ENCODE assay signal across 1 cellular context in genomic region chr11:61161190-61162091, GRCh38.
TF ChIP-seq lines count a peak whose summit lies in the region.

VPS37C (minus strand) TSS chr11:61161426; CDS start chr11:61138829, 22,597 bp downstream.

TF ChIP-seq in K562, 482 proteins besides CTCF, POLR2A, EP300 and RAD21 (continued from another document and continues in another):
- TF ChIP-seq ATF3 (IDR thresholded peaks at IDR 0.05) (no peak), ATF3 (CRISPR knock-in tag; conservative IDR thresholded peaks at IDR 0.05) (no peak), MNT (conservative IDR thresholded peaks at IDR 0.05) (peak; percentile 70 to 91; a peak in 3 of 4 replicates), COPS2 (conservative IDR thresholded peaks at IDR 0.05) (no peak), ZNF507 (tag; conservative IDR thresholded peaks at IDR 0.05) (no peak), ZBTB5 (IDR thresholded peaks at IDR 0.05) (no peak), SMARCA5 (IDR thresholded peaks at IDR 0.05) (no peak), ZNF121 (CRISPR knock-in tag; conservative IDR thresholded peaks at IDR 0.05) (peak; percentile 21; the same call in 1 of the 2 replicates), SP2 (IDR thresholded peaks at IDR 0.05; ENCODE audit: extremely low read depth, low read depth, low read length, poor library complexity, severe bottlenecking) (no peak), CGGBP1 (CRISPR knock-in tag; IDR thresholded peaks at IDR 0.05) (no peak), BRD4 (IDR thresholded peaks at IDR 0.05) (no peak), MED1 (CRISPR knock-in tag; IDR thresholded peaks at IDR 0.05; ENCODE audit: borderline replicate concordance) (no peak), E2F8 (IDR thresholded peaks at IDR 0.05; ENCODE audit: low read depth, partially characterized antibody) (no peak), HDGF (IDR thresholded peaks at IDR 0.05) (no peak), BDP1 (IDR thresholded peaks at IDR 0.05; ENCODE audit: insufficient read depth, insufficient read length) (no peak), REST (CRISPR knock-in tag; IDR thresholded peaks at IDR 0.05; ENCODE audit: low read depth) (no peak), ZFP36 (IDR thresholded peaks at IDR 0.05; ENCODE audit: low read depth, low read length, partially characterized antibody) (no peak), KAT2B (IDR thresholded peaks at IDR 0.05; ENCODE audit: low read depth, low read length) (no peak), ZNF253 (CRISPR knock-in tag; conservative IDR thresholded peaks at IDR 0.05) (no peak), HMG20A (CRISPR knock-in tag; conservative IDR thresholded peaks at IDR 0.05) (no peak), ZNF277 (CRISPR knock-in tag; IDR thresholded peaks at IDR 0.05; ENCODE audit: borderline replicate concordance) (no peak), ARID4B (CRISPR knock-in tag; IDR thresholded peaks at IDR 0.05) (peak; percentile 78; the same call in 1 of the 2 replicates), RBM17 (IDR thresholded peaks at IDR 0.05; ENCODE audit: borderline replicate concordance, low read depth, low read length) (no peak), E2F5 (CRISPR knock-in tag; IDR thresholded peaks at IDR 0.05) (peak; percentile 67; the same call in 1 of the 2 replicates), HMGXB4 (CRISPR knock-in tag; IDR thresholded peaks at IDR 0.05) (no peak), ZBTB43 (CRISPR knock-in tag; IDR thresholded peaks at IDR 0.05) (no peak), FOXJ2 (tag; IDR thresholded peaks at IDR 0.05) (no peak), DPF2 (IDR thresholded peaks at IDR 0.05) (no peak), MAFF (IDR thresholded peaks at IDR 0.05; ENCODE audit: low read length) (no peak), ZNF695 (CRISPR knock-in tag; IDR thresholded peaks at IDR 0.05) (no peak), TFE3 (CRISPR knock-in tag; IDR thresholded peaks at IDR 0.05) (no peak), THRAP3 (IDR thresholded peaks at IDR 0.05; ENCODE audit: borderline replicate concordance) (no peak)
